ENCODE assay signal across 39 cellular contexts in the genomic region with DNA sequence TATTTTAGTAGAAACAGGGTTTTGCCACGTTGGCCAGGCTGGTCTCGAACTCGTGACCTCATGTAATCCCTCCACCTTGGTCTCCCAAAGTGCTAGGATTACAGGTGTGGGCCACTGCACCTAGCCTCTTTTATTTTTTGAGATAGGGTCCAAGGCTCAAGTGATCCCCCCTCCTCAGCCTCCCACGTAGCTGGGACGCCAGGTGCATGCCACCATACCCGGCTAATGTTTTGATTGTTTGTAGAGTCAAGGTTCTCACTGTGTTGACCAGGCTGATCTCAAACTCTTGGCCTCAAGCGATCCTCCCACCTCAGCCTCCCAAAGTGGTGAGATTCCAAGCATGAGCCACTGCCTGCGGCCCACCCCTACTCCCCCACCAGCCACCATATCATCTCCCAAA. TPM values are rescaled to one million over a fixed set of nuclear protein-coding genes. Genes with fewer than 3 reads are reported as not detected.
"Had no signal": no experiment of that assay in that cellular context is flagged by ENCODE, and none has a peak within 500 bp of the region (broad histone marks: within the 10 kb centered on the region; RNA-seq: fewer than 3 reads in every experiment).

No MANE protein-coding gene starts in this region.

- H3K36me3 ChIP-seq: MG63 had no signal

- H3K9me3 ChIP-seq: MG63 had no signal

- H3K27ac ChIP-seq: KMS-11 had no signal

- H3K27me3 ChIP-seq: MG63 had no signal

- DNase-seq: Karpas-422, Kasumi-1, KG1, MG63, MM.1S, MV-4-11, NCI-H1048, NCI-H1092, NCI-H1092 treated with DMSO at 0.1 percent for 48 hours, NCI-H1105, NCI-H1105 treated with DMSO at 0.1 percent for 48 hours, NCI-H1417, NCI-H1417 treated with DMSO at 0.1 percent for 48 hours, NCI-H1436, NCI-H1436 treated with DMSO at 0.1 percent for 48 hours, NCI-H146, NCI-H1694, NCI-H1694 treated with DMSO at 0.1 percent for 48 hours, NCI-H187, NCI-H187 treated with DMSO at 0.1 percent for 48 hours, NCI-H1930, NCI-H2029, NCI-H2029 treated with DMSO at 0.1 percent for 48 hours, NCI-H2081, NCI-H2081 treated with DMSO at 0.1 percent for 48 hours, NCI-H2107, NCI-H2171, NCI-H2171 treated with DMSO at 0.1 percent for 48 hours, NCI-H2227 treated with DMSO at 0.1 percent for 48 hours, NCI-H226, NCI-H345, NCI-H446, NCI-H446 treated with DMSO at 0.1 percent for 48 hours, NCI-H510A had no signal

- H3K4me3 ChIP-seq: MG63 had no signal

RNA-seq across cellular contexts. Expression of a gene that starts 6.3 kb away (rescaled TPM):
- total RNA-seq: LHCN-M2, M059J, MCF 10A, NCI-H460 had no signal
